In genomic region chr7:158862985-158863610, GRCh38 we compare ENCODE assay signal across 8 cellular contexts. TPM values are rescaled to one million over a fixed set of nuclear protein-coding genes. Genes with fewer than 3 reads are reported as not detected.
A peak's percentile ranks its signal among the peaks of the same experiment; 100 is the strongest.
DNase-seq lines count a peak whose midpoint lies in the region; ATAC-seq and TF ChIP-seq lines count a peak whose summit lies in the region.
"Not testable (repeated sequence)": the region's sequence is repeated elsewhere in the genome, so short reads cannot be mapped to it uniquely, and the experiment has no call there.

No MANE protein-coding gene starts in this region.

- WGBS in stomach, 5 donors = 60 to 69% (median 61%) methylated on average over 9 to 13 of the region's 13 CpGs

- H3K4me1 ChIP-seq in PC-3 (ENCODE audit: insufficient read depth, low read length) (peaks cover 39% of the 10 kb centered on the region), muscle layer of colon (ENCODE audit: insufficient read depth, low read length) (peaks cover 11% of the 10 kb centered on the region), stomach (peaks cover 0 to 33% (median 15%) of the 10 kb centered on the region in 4 donors)

- peak overlapping the region; percentile 55 for H3K4me3 ChIP-seq in PC-3 (ENCODE audit: low read length)
- peak overlapping the region; percentile 48 to 75 for H3K4me3 ChIP-seq in muscle layer of colon (ENCODE audit: low read depth in 1 of 2, low read length in 2 of 2)
- peak overlapping the region; percentile 52 to 69 (median 55) for H3K4me3 ChIP-seq in stomach

- H3K36me3 Mint-ChIP-seq in activated naive CD4-positive, alpha-beta T cell treated with anti-CD3 and anti-CD28 coated beads, Interleukin-2, amount 10 ng/mL, durations not matched to agents 7 days and 5 days = peaks cover 34% of the 10 kb centered on the region

- peaks cover 71% of the 10 kb centered on the region for H3K79me2 ChIP-seq in PC-3 (ENCODE audit: low read length)

- POLR2A ChIA-PET in PC-3 (lab: Charles Lee; ENCODE audit: unreplicated experiment) = interaction anchor here (0.5 to 1.3 kb wide), 12 partner anchors 12 to 167 kb away, joined by 3 to 34 read pairs (median 7); partner anchors contain the start of gene ESYT2

- peak overlapping the region; percentile 80 for H3K4me3 Mint-ChIP-seq in activated naive CD4-positive, alpha-beta T cell treated with anti-CD3 and anti-CD28 coated beads, Interleukin-2, amount 10 ng/mL, durations not matched to agents 7 days and 5 days

- not testable (repeated sequence) for H4K20me1 ChIP-seq in PC-3 (ENCODE audit: low read length)

- not testable (repeated sequence) for H3K27me3 Mint-ChIP-seq in activated naive CD4-positive, alpha-beta T cell treated with anti-CD3 and anti-CD28 coated beads, Interleukin-2, amount 10 ng/mL, durations not matched to agents 7 days and 5 days

- CTCF ChIA-PET in PC-3 (lab: Charles Lee) = interaction anchor here (0.6 to 2.0 kb wide), 5 partner anchors 22 to 393 kb away, joined by 3 to 9 read pairs (median 5); no protein-coding TSS in a partner anchor
- CTCF ChIA-PET in activated naive CD4-positive, alpha-beta T cell treated with anti-CD3 and anti-CD28 coated beads, Interleukin-2, amount 10 ng/mL, durations not matched to agents 7 days and 5 days (lab: Charles Lee) = interaction anchor here (0.6 to 1.3 kb wide), 5 partner anchors 27 to 113 kb away, joined by 3 read pairs; no protein-coding TSS in a partner anchor

- not testable (repeated sequence) for H3F3A ChIP-seq in PC-3 (ENCODE audit: low read length, unreplicated experiment)

- H3K4me2 ChIP-seq in PC-3 (ENCODE audit: low read length) = peak overlapping the region; percentile 76

- peak overlapping the region; percentile 89 for H3K27ac Mint-ChIP-seq in activated naive CD4-positive, alpha-beta T cell treated with anti-CD3 and anti-CD28 coated beads, Interleukin-2, amount 10 ng/mL, durations not matched to agents 7 days and 5 days

- 0 out of 2 replicates have a peak overlapping the region, but pooled peaks have one; percentile 41 for H2AFZ ChIP-seq in PC-3 (ENCODE audit: low read length)

- DNase-seq in DMS53 treated with DMSO at 0.1 percent for 48 hours (lab: John Stamatoyannopoulos, UW; ENCODE audit: unreplicated experiment) (peak; percentile 76), PC-3 (peak; percentile 78), fibroblast of peridontal ligament (ENCODE audit: extremely low read depth) (peak; percentile 36)
- peak; percentile 54 for DNase-seq in activated naive CD4-positive, alpha-beta T cell treated with anti-CD3 and anti-CD28 coated beads, Interleukin-2, amount 10 ng/mL, durations not matched to agents 7 days and 5 days
- not testable (repeated sequence) for DNase-seq in stomach

- peak; percentile 50 for ATAC-seq in GM21529 (IDR thresholded peaks at IDR 0.05; ENCODE audit: unreplicated experiment)
- ATAC-seq in HG03439 (IDR thresholded peaks at IDR 0.05; ENCODE audit: unreplicated experiment) = peak; percentile 48
- ATAC-seq in PC-3 = peak; percentile 62

- peaks cover 67% of the 10 kb centered on the region for H3K4me1 Mint-ChIP-seq in activated naive CD4-positive, alpha-beta T cell treated with anti-CD3 and anti-CD28 coated beads, Interleukin-2, amount 10 ng/mL, durations not matched to agents 7 days and 5 days

- TF ChIP-seq EP300 in stomach (IDR thresholded peaks at IDR 0.05) = not testable (repeated sequence)

- not testable (repeated sequence) for H3K27me3 ChIP-seq in PC-3 (ENCODE audit: low read length); muscle layer of colon (ENCODE audit: control insufficient read depth in 1 of 2, insufficient read depth in 2 of 2, low read length in 2 of 2); stomach

- H3K27ac ChIP-seq in PC-3 (ENCODE audit: low read length) (peak overlapping the region; percentile 85), muscle layer of colon (ENCODE audit: low read depth, low read length) (peak overlapping the region; percentile 85), stomach (peak overlapping the region; percentile 52 to 88 (median 85))

- TSS peak; percentile 69 for BruUV-seq in PC-3 (replicated peaks; lab: Mats Ljungman, UMichigan)

- H3K9ac ChIP-seq in PC-3 (ENCODE audit: low read length) = 0 out of 2 replicates have a peak overlapping the region, but pooled peaks have one; percentile 41
- not testable (repeated sequence) for H3K9ac ChIP-seq in muscle layer of colon (ENCODE audit: low read length)

- TF ChIP-seq POLR2A in stomach (IDR thresholded peaks at IDR 0.05) = not testable (repeated sequence)

- not testable (repeated sequence) for H3K36me3 ChIP-seq in PC-3 (ENCODE audit: low read depth, low read length); muscle layer of colon (ENCODE audit: insufficient read depth, low read length); stomach

- not testable (repeated sequence) for H3K9me3 Mint-ChIP-seq in activated naive CD4-positive, alpha-beta T cell treated with anti-CD3 and anti-CD28 coated beads, Interleukin-2, amount 10 ng/mL, durations not matched to agents 7 days and 5 days

- intact Hi-C loops in PC-3 (cut with micrococcal nuclease); stomach (cut with DNase I; ENCODE audit: low total_unique reads): not testable (repeated sequence)

- not testable (repeated sequence) for H3K9me2 ChIP-seq in PC-3 (replicated peaks; ENCODE audit: low read length)

- not testable (repeated sequence) for TF ChIP-seq CTCF in PC-3 (conservative IDR thresholded peaks at IDR 0.05; ENCODE audit: low read depth, low read length); stomach (IDR thresholded peaks at IDR 0.05)

- H3K9me3 ChIP-seq in PC-3 (ENCODE audit: low read length); muscle layer of colon (ENCODE audit: low read length); stomach: not testable (repeated sequence)

RNA-seq across cellular contexts. Expression of gene DYNC2I1, which starts 6.7 kb away (rescaled TPM):
- 12.2 and 18.8 TPM in 2 replicates for total RNA-seq in PC-3 (2014; rRNA removed)
- total RNA-seq in stomach = 10 to 100 TPM; 12.3 to 33.5 (median 22.0) TPM
- 1 to 10 TPM; 8.1 to 9.5 (median 8.2) TPM for polyA plus RNA-seq in stomach

RNA-seq across cellular contexts. Expression of gene ESYT2, which starts 33.8 kb away (rescaled TPM):
- total RNA-seq in PC-3 (2014; rRNA removed) (76.1 and 78.0 TPM in 2 replicates), stomach (100 to 1,000 TPM in 2 of 5 donors, 10 to 100 TPM in 3; 21.6 to 137 (median 62.6) TPM)
- 10 to 100 TPM in 1 of 3 donors, 1 to 10 TPM in 2; 7.6 to 22.2 (median 7.8) TPM for polyA plus RNA-seq in stomach
